In the genomic region with DNA sequence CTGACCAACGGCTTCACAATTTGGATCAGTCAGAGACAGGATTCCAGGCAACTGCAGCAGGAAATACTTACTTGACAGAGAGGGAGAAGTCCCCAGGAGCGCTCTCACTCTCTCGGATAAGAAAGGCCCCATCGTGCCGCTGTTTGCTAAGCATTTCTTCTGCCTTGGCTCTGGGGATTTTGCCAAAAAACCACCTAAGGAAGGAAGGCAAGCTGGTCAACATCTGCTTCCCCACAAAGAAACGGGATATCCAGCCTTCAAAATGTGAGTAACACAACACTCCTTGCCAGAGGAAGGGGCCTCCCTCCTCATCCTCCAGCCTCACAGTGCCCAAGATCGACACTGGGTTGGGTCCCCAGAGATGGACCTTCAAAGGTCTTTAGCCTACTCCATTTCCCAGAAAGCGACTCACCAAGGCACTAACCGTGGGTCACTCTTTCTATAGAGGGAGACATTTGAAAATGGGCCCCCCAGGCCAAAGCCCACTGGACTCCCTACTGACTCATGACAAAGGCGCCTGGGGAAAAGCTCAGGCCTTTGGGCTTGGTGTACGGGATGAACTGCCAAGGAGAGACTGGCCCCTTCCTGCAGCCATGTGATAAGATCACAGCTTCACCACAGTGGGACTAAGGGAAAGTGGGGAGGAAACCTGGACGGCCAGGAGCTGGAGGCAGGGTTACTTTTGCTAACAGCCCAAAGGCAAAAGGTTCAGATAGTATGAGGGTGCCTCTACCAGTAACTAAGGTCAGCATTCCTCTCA, we compare ENCODE assay signal across 8 cellular contexts. TPM values are rescaled to one million over a fixed set of nuclear protein-coding genes. Genes with fewer than 3 reads are reported as not detected.
DNase-seq lines count a peak whose midpoint lies in the region; ATAC-seq and TF ChIP-seq lines count a peak whose summit lies in the region.

No MANE protein-coding gene starts in this region.

- H3K4me1 ChIP-seq in Caco-2: 0 out of 2 replicates have a peak, but pooled peaks cover 5% of the 10 kb centered on the region

- H3K36me3 ChIP-seq in Caco-2 (ENCODE audit: control insufficient read depth, insufficient read depth, low read length): peaks cover 1% of the 10 kb centered on the region

- TF ChIP-seq CTCF in Caco-2 (IDR thresholded peaks at IDR 0.05; ENCODE audit: insufficient read depth in 1 of 2, low read depth in 1 of 2, low read length in 1 of 2, severe bottlenecking in 1 of 2, unreplicated experiment in 1 of 2): no peak

- no TSS peak for BruUV-seq in Caco-2 (replicated peaks; lab: Mats Ljungman, UMichigan)

- H3K27me3 Mint-ChIP-seq in IgD-negative memory B cell: no peaks in the 10 kb centered on the region
- no peaks in the 10 kb centered on the region for H3K27me3 Mint-ChIP-seq in memory B cell
- H3K27me3 Mint-ChIP-seq in Caco-2 (ENCODE audit: insufficient read depth, unreplicated experiment): no peaks in the 10 kb centered on the region

- H3K27ac Mint-ChIP-seq in IgD-negative memory B cell: peak overlapping the region; percentile 87 to 93 (median 90)
- peak overlapping the region; percentile 81 for H3K27ac Mint-ChIP-seq in memory B cell
- no peak overlapping the region for H3K27ac Mint-ChIP-seq in Caco-2 (ENCODE audit: unreplicated experiment)

- peak; percentile 32 for DNase-seq in Ammon's horn (ENCODE audit: low spot score)
- peak; percentile 41 for DNase-seq in astrocyte of the hippocampus (ENCODE audit: low read depth, low spot score)
- no peak for DNase-seq in memory B cell (ENCODE audit: low spot score in 2 of 2)
- no peak for DNase-seq in Caco-2

- H3K4me1 Mint-ChIP-seq in IgD-negative memory B cell (peaks cover 25 to 39% (median 37%) of the 10 kb centered on the region in 3 donors), memory B cell (peaks cover 21% of the 10 kb centered on the region), Caco-2 (ENCODE audit: low read depth, unreplicated experiment) (no peaks in the 10 kb centered on the region)

- no peaks in the 10 kb centered on the region for H3K27me3 ChIP-seq in Caco-2 (replicated peaks; ENCODE audit: control insufficient read depth, insufficient read depth, low read length)

- CTCF ChIA-PET in Caco-2 (lab: Charles Lee): interaction anchor here (0.5 to 1.2 kb wide), 7 partner anchors 9 to 274 kb away, joined by 3 to 4 read pairs (median 3); a partner anchor contains a TSS

- peak overlapping the region in 2 of 4 donors; percentile 18 to 86 for H3K4me3 Mint-ChIP-seq in IgD-negative memory B cell
- H3K4me3 Mint-ChIP-seq in memory B cell: no peak overlapping the region
- H3K4me3 Mint-ChIP-seq in Caco-2 (ENCODE audit: unreplicated experiment): no peak overlapping the region

- ATAC-seq in memory B cell (ENCODE audit: low read depth) (no peak), GM21619 (IDR thresholded peaks at IDR 0.05; ENCODE audit: unreplicated experiment) (no peak), GM18520 (IDR thresholded peaks at IDR 0.05; ENCODE audit: unreplicated experiment) (no peak), GM21515 (IDR thresholded peaks at IDR 0.05; ENCODE audit: unreplicated experiment) (no peak)

- H3K36me3 Mint-ChIP-seq in IgD-negative memory B cell: peaks cover 2% of the 10 kb centered on the region
- H3K36me3 Mint-ChIP-seq in memory B cell: peaks cover 10% of the 10 kb centered on the region
- H3K36me3 Mint-ChIP-seq in Caco-2 (ENCODE audit: insufficient read depth, unreplicated experiment): peaks cover 63% of the 10 kb centered on the region

- H3K9me3 ChIP-seq in Caco-2: no peaks in the 10 kb centered on the region

- H3K4me3 ChIP-seq in Caco-2 (ENCODE audit: low read depth, low read length): no peak overlapping the region

- POLR2A ChIA-PET in Caco-2 (lab: Charles Lee): no interaction called here

- intact Hi-C loops in Caco-2 (cut with micrococcal nuclease; ENCODE audit: unreplicated experiment): no loop called here

- H3K9me3 Mint-ChIP-seq in IgD-negative memory B cell (no peaks in the 10 kb centered on the region), memory B cell (no peaks in the 10 kb centered on the region), Caco-2 (ENCODE audit: unreplicated experiment) (no peaks in the 10 kb centered on the region)

RNA-seq across cellular contexts. Expression of a gene that starts 36.8 kb away (rescaled TPM):
- polyA plus RNA-seq in IgD-negative memory B cell: 22.0 TPM
- total RNA-seq in Caco-2 (2022): 29.8 and 33.6 TPM in 2 replicates

RNA-seq across cellular contexts. Expression of a gene that starts 55.0 kb away (rescaled TPM):
- polyA plus RNA-seq in IgD-negative memory B cell: 103 TPM
- total RNA-seq in Caco-2 (2022): 27.0 and 27.3 TPM in 2 replicates

Comparison
In these comparisons a context has a peak if more than half of its experiments do, and no peak if none do; other contexts are left out.
1. DNase-seq: peak in Ammon's horn (single experiment) and astrocyte of the hippocampus (single experiment); none in memory B cell (0 of 2) and Caco-2 (0 of 2).